24 cellular contexts compared by ENCODE assay signal in genomic region chr7:3710122-3710521, GRCh38.
"Had no signal": no experiment of that assay in that cellular context is flagged by ENCODE, and none has a peak within 500 bp of the region (broad histone marks: within the 10 kb centered on the region; RNA-seq: fewer than 3 reads in every experiment).

No MANE protein-coding gene starts in this region.

- FAIRE-seq: keratinocyte, pancreas had no signal

- H3K27me3 ChIP-seq: left lung, pancreas, spleen, suprapubic skin, tibial artery, upper lobe of right lung, uterus had no signal

- ATAC-seq: left colon; naive thymus-derived CD8-positive, alpha-beta T cell; right cardiac atrium; sciatic nerve; stimulated activated effector memory CD8-positive, alpha-beta T cell treated with anti-CD3 and anti-CD28 coated beads, Interleukin-12 subunit alpha, Interleukin-12 subunit beta, amount 100 ng/mL, for 72 hours had no signal

- H3K4me3 ChIP-seq: left lung, lower lobe of right lung, pancreas, prostate gland, spleen, suprapubic skin, thoracic aorta, tibial artery, upper lobe of right lung, uterus had no signal

- H3K27ac ChIP-seq: left lung, lower lobe of right lung, pancreas, prostate gland, spleen, suprapubic skin, thoracic aorta, tibial artery, upper lobe of right lung, uterus had no signal

- H3K9me3 ChIP-seq: lower lobe of right lung, pancreas, prostate gland, suprapubic skin, thoracic aorta, tibial artery had no signal

- H3K36me3 ChIP-seq: left lung, lower lobe of right lung, pancreas, prostate gland, spleen, suprapubic skin, thoracic aorta, tibial artery, upper lobe of right lung, uterus had no signal

- DNase-seq: kidney glomerular epithelial cell; left colon; left lung; lower lobe of right lung; mesenchymal stem cell; naive thymus-derived CD8-positive, alpha-beta T cell; nucleus accumbens; pancreas; posterior cingulate gyrus; retina; right cardiac atrium; spleen; stimulated activated CD4-positive, alpha-beta T cell treated with anti-CD3 and anti-CD28 coated beads, Interleukin-4, amount 100 ng/mL, for 24 hours; stimulated activated naive CD4-positive, alpha-beta T cell; tibial artery; trophoblast cell; upper lobe of right lung; uterus had no signal

- H3K4me1 ChIP-seq: left lung, spleen, tibial artery, upper lobe of right lung, uterus had no signal
